Comparison of ENCODE assay signal across 28 cellular contexts in genomic region chr5:106361905-106362304, GRCh38.
"Had no signal": no experiment of that assay in that cellular context is flagged by ENCODE, and none has a peak within 500 bp of the region (broad histone marks: within the 10 kb centered on the region; RNA-seq: fewer than 3 reads in every experiment).

No MANE protein-coding gene starts in this region.

- H3K9me3 Mint-ChIP-seq: stimulated activated naive CD8-positive, alpha-beta T cell treated with anti-CD3 and anti-CD28 coated beads, Interleukin-15, Interleukin-2, amounts not matched to agents 100 ng/mL and 50 ng/mL, for 24 hours had no signal

- H3K36me3 Mint-ChIP-seq: stimulated activated effector memory CD8-positive, alpha-beta T cell treated with anti-CD3 and anti-CD28 coated beads, Interleukin-12 subunit alpha, Interleukin-12 subunit beta, amount 100 ng/mL, for 72 hours; stimulated activated memory B cell treated with anti-CD40 and anti-IgM and Interleukin-4, amounts not matched to agents 10 μg/mL and 1 μg/mL and 100 μg/mL, for 72 hours had no signal

- H3K4me3 ChIP-seq: stomach, suprapubic skin, testis, thoracic aorta, thyroid gland, tibial artery, tibial nerve, transverse colon, upper lobe of left lung, upper lobe of right lung, uterus, vagina had no signal

- FAIRE-seq: urothelium cell line had no signal

- H3K27me3 ChIP-seq: stomach, suprapubic skin, testis, thyroid gland, tibial artery, tibial nerve, transverse colon, upper lobe of left lung, upper lobe of right lung, uterus, vagina had no signal

- DNase-seq: stimulated activated CD4-positive, alpha-beta T cell treated with anti-CD3 and anti-CD28 coated beads, Interleukin-2, amount 100 ng/mL, for 48 hours; stimulated activated CD4-positive, alpha-beta T cell treated with anti-CD3 and anti-CD28 coated beads, Interleukin-4, amount 100 ng/mL, for 1 hour; stimulated activated CD4-positive, alpha-beta T cell treated with anti-CD3 and anti-CD28 coated beads, Interleukin-4, amount 100 ng/mL, for 24 hours; stimulated activated CD4-positive, alpha-beta T cell treated with anti-CD3 and anti-CD28 coated beads, Interleukin-4, amount 100 ng/mL, for 4 hours; stimulated activated CD8-positive, alpha-beta memory T cell treated with anti-CD3 and anti-CD28 coated beads, Interleukin-4, amount 100 ng/mL, for 48 hours; stimulated activated naive B cell treated with anti-CD40 and anti-IgM and Interleukin-4, amounts not matched to agents 10 μg/mL and 1 μg/mL and 100 μg/mL, for 72 hours; stimulated activated naive CD4-positive, alpha-beta T cell; stimulated activated naive CD4-positive, alpha-beta T cell treated with Interleukin-2 at 50 U/mL for 16 hours; stimulated activated naive CD8-positive, alpha-beta T cell treated with anti-CD3 and anti-CD28 coated beads, Interleukin-15, amount 100 ng/mL, for 72 hours; stimulated activated naive CD8-positive, alpha-beta T cell treated with anti-CD3 and anti-CD28 coated beads, Interleukin-15, Interleukin-2, amounts not matched to agents 100 U/mL and 50 U/mL, for 24 hours; stomach; substantia nigra; testis; thyroid gland; tibial artery; transverse colon; trophoblast cell; upper lobe of left lung; upper lobe of right lung; uterus had no signal

- H3K4me1 Mint-ChIP-seq: stimulated activated effector memory CD8-positive, alpha-beta T cell treated with anti-CD3 and anti-CD28 coated beads, Interleukin-12 subunit alpha, Interleukin-12 subunit beta, amount 100 ng/mL, for 72 hours; stimulated activated memory B cell treated with anti-CD40 and anti-IgM and Interleukin-4, amounts not matched to agents 10 μg/mL and 1 μg/mL and 100 μg/mL, for 72 hours; stimulated activated naive B cell treated with anti-CD40 and anti-IgM and Interleukin-4, amounts not matched to agents 10 μg/mL and 1 μg/mL and 100 μg/mL, for 72 hours; stimulated activated naive CD8-positive, alpha-beta T cell treated with anti-CD3 and anti-CD28 coated beads, Interleukin-15, amount 100 ng/mL, for 72 hours had no signal

- ATAC-seq: stimulated activated effector memory CD8-positive, alpha-beta T cell treated with anti-CD3 and anti-CD28 coated beads, Interleukin-12 subunit alpha, Interleukin-12 subunit beta, amount 100 ng/mL, for 72 hours; stimulated activated memory B cell treated with anti-CD40 and anti-IgM and Interleukin-4, amounts not matched to agents 10 μg/mL and 1 μg/mL and 100 μg/mL, for 72 hours; stimulated activated naive B cell treated with anti-CD40 and anti-IgM and Interleukin-4, amounts not matched to agents 10 μg/mL and 1 μg/mL and 100 μg/mL, for 72 hours; stimulated activated naive CD8-positive, alpha-beta T cell treated with anti-CD3 and anti-CD28 coated beads, Interleukin-15, amount 100 ng/mL, for 72 hours; stimulated activated naive CD8-positive, alpha-beta T cell treated with anti-CD3 and anti-CD28 coated beads, Interleukin-15, Interleukin-2, amounts not matched to agents 100 U/mL and 50 U/mL, for 24 hours; upper lobe of right lung had no signal

- H3K9me3 ChIP-seq: suprapubic skin, testis, thoracic aorta, thyroid gland, tibial artery, upper lobe of right lung, uterus, vagina had no signal

- H3K27ac Mint-ChIP-seq: stimulated activated effector memory CD8-positive, alpha-beta T cell treated with anti-CD3 and anti-CD28 coated beads, Interleukin-12 subunit alpha, Interleukin-12 subunit beta, amount 100 ng/mL, for 72 hours; stimulated activated memory B cell treated with anti-CD40 and anti-IgM and Interleukin-4, amounts not matched to agents 10 μg/mL and 1 μg/mL and 100 μg/mL, for 72 hours; stimulated activated naive B cell treated with anti-CD40 and anti-IgM and Interleukin-4, amounts not matched to agents 10 μg/mL and 1 μg/mL and 100 μg/mL, for 72 hours; stimulated activated naive CD8-positive, alpha-beta T cell treated with anti-CD3 and anti-CD28 coated beads, Interleukin-15, amount 100 ng/mL, for 72 hours; stimulated activated naive CD8-positive, alpha-beta T cell treated with anti-CD3 and anti-CD28 coated beads, Interleukin-15, Interleukin-2, amounts not matched to agents 100 ng/mL and 50 ng/mL, for 24 hours had no signal

- H3K4me3 Mint-ChIP-seq: stimulated activated effector memory CD8-positive, alpha-beta T cell treated with anti-CD3 and anti-CD28 coated beads, Interleukin-12 subunit alpha, Interleukin-12 subunit beta, amount 100 ng/mL, for 72 hours; stimulated activated memory B cell treated with anti-CD40 and anti-IgM and Interleukin-4, amounts not matched to agents 10 μg/mL and 1 μg/mL and 100 μg/mL, for 72 hours; stimulated activated naive B cell treated with anti-CD40 and anti-IgM and Interleukin-4, amounts not matched to agents 10 μg/mL and 1 μg/mL and 100 μg/mL, for 72 hours; stimulated activated naive CD8-positive, alpha-beta T cell treated with anti-CD3 and anti-CD28 coated beads, Interleukin-15, amount 100 ng/mL, for 72 hours; stimulated activated naive CD8-positive, alpha-beta T cell treated with anti-CD3 and anti-CD28 coated beads, Interleukin-15, Interleukin-2, amounts not matched to agents 100 ng/mL and 50 ng/mL, for 24 hours had no signal

- H3K4me1 ChIP-seq: stomach, suprapubic skin, testis, thyroid gland, tibial nerve, transverse colon, upper lobe of left lung, upper lobe of right lung, uterus, vagina had no signal

- H3K27ac ChIP-seq: stomach, suprapubic skin, testis, thoracic aorta, thyroid gland, tibial artery, tibial nerve, transverse colon, upper lobe of left lung, upper lobe of right lung, uterus, vagina had no signal

- H3K36me3 ChIP-seq: stomach, suprapubic skin, thoracic aorta, thyroid gland, tibial artery, tibial nerve, transverse colon, upper lobe of left lung, upper lobe of right lung, uterus, vagina had no signal

- H3K27me3 Mint-ChIP-seq: stimulated activated memory B cell treated with anti-CD40 and anti-IgM and Interleukin-4, amounts not matched to agents 10 μg/mL and 1 μg/mL and 100 μg/mL, for 72 hours; stimulated activated naive B cell treated with anti-CD40 and anti-IgM and Interleukin-4, amounts not matched to agents 10 μg/mL and 1 μg/mL and 100 μg/mL, for 72 hours; stimulated activated naive CD8-positive, alpha-beta T cell treated with anti-CD3 and anti-CD28 coated beads, Interleukin-15, amount 100 ng/mL, for 72 hours; stimulated activated naive CD8-positive, alpha-beta T cell treated with anti-CD3 and anti-CD28 coated beads, Interleukin-15, Interleukin-2, amounts not matched to agents 100 ng/mL and 50 ng/mL, for 24 hours had no signal
